Comparison of ENCODE assay signal across 9 cellular contexts in the genomic region with DNA sequence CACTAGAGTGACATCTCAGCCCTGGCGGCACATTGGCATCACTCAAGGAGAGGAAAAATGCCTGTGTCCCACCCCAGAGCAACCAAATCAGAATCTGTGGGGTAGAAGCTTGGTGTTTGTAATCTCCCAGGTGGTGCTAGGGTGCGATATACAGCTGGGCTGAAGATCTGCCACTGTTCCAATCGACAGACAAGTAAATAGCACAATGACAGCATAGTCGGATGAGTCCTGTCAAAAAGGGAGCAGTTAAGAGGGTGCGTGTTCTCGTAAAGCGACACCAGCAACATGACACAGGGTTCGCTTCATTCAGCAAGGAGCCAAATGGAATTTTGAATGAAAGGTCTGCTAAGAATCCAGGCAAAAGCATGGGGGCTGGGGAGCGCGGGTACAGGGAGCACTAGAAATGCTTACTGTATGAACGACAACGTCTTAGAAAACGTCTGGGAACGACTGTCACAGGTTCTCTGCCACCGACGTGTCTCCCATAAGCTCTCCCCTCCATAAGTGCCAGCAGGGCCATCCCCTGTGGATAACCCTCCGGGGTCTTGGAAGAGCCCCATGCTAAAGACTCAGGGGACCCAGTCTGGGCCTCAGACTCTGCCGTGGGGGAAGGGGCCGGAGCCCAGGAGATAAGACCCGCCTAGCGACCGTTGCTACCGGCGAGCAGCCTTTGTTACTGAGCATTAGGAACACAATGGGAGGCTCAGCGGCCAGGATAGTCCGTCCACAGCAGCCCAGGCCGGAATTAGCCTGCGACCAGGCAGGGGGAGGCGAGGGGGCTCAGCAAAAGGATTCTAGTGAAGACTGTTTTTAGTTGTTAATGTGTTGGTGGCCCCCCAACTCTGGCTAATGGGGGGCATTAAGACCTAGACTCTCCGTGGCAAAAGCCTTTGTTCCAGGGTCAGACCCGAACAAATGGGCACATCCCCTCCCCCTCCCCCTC. TPM values are rescaled to one million over a fixed set of nuclear protein-coding genes. Genes with fewer than 3 reads are reported as not detected.
DNase-seq lines count a peak whose midpoint lies in the region; ATAC-seq and TF ChIP-seq lines count a peak whose summit lies in the region.
"Had no signal": no experiment of that assay in that cellular context is flagged by ENCODE, and none has a peak within 500 bp of the region (broad histone marks: within the 10 kb centered on the region; RNA-seq: fewer than 3 reads in every experiment).

No MANE protein-coding gene starts in this region.

- H3K27me3 ChIP-seq in dorsolateral prefrontal cortex = peaks cover 0 to 10% (median 0%) of the 10 kb centered on the region in 45 donors
- no peaks in the 10 kb centered on the region for H3K27me3 ChIP-seq in spleen (replicated peaks in 1 of 7)

- in situ Hi-C loops in GM13976 (cut with MboI; ENCODE audit: low sequenced_read_pairs, unreplicated experiment) = no loop called here

- no peak for TF ChIP-seq POLR2A in spleen (IDR thresholded peaks at IDR 0.05)

- H3K9me3 ChIP-seq in spleen = no peaks in the 10 kb centered on the region

- peaks cover 0 to 85% (median 21%) of the 10 kb centered on the region in 6 donors for H3K36me3 ChIP-seq in spleen

- peak; percentile 77 for DNase-seq in NCI-H2029 (lab: John Stamatoyannopoulos, UW)
- peak in 1 of 10 donors; percentile 32 for DNase-seq in dorsolateral prefrontal cortex
- peak in 1 of 2 donors; percentile 19 for DNase-seq in left colon
- no peak for DNase-seq in spleen
- no peak for DNase-seq in effector CD8-positive, alpha-beta T cell (lab: John Stamatoyannopoulos, UW)
- no peak for DNase-seq in NK-92 (lab: John Stamatoyannopoulos, UW; ENCODE audit: unreplicated experiment)
- DNase-seq in GM13976 (ENCODE audit: low spot score) = no peak
- no peak for DNase-seq in stimulated activated naive CD8-positive, alpha-beta T cell treated with anti-CD3 and anti-CD28 coated beads, Interleukin-15, Interleukin-2, amounts not matched to agents 100 U/mL and 50 U/mL, for 24 hours
- DNase-seq: NCI-H2171 had no signal

- peak; percentile 46 for ATAC-seq in left colon
- no peak for ATAC-seq in stimulated activated naive CD8-positive, alpha-beta T cell treated with anti-CD3 and anti-CD28 coated beads, Interleukin-15, Interleukin-2, amounts not matched to agents 100 U/mL and 50 U/mL, for 24 hours

- WGBS in spleen, 5 donors = 56 to 81% (median 80%) methylated on average over 29 to 31 of the region's 31 CpGs

- H3K27ac ChIP-seq in dorsolateral prefrontal cortex = peak overlapping the region in 28 of 59 donors; percentile 1 to 75 (median 38)
- H3K27ac ChIP-seq in spleen = peak overlapping the region in 4 of 8 donors; percentile 1 to 56 (median 42)

- intact Hi-C loops in dorsolateral prefrontal cortex (cut with DNase I) = no loop called here
- intact Hi-C loops in left colon (cut with DNase I, micrococcal nuclease) = no loop called here
- intact Hi-C loops in spleen (cut with DNase I; ENCODE audit: low total_unique reads) = no loop called here

- H3K4me3 ChIP-seq in dorsolateral prefrontal cortex = peak overlapping the region; percentile 30 to 73 (median 53)
- peak overlapping the region in 5 of 8 donors; percentile 2 to 46 (median 14) for H3K4me3 ChIP-seq in spleen

- peaks cover 0 to 11% (median 0%) of the 10 kb centered on the region in 6 donors for H3K4me1 ChIP-seq in spleen

- TF ChIP-seq CTCF in dorsolateral prefrontal cortex (IDR thresholded peaks at IDR 0.05 in 54 of 56, conservative IDR thresholded peaks at IDR 0.05 in 2 of 56; ENCODE audit: low read depth in 1 of 56, partially characterized antibody in 56 of 56) (no peak), spleen (IDR thresholded peaks at IDR 0.05 in 8 of 11, conservative IDR thresholded peaks at IDR 0.05 in 3 of 11) (no peak), GM13976 (IDR thresholded peaks at IDR 0.05; ENCODE audit: borderline replicate concordance, control extremely low read depth, extremely low read depth, insufficient read depth, missing control alignments) (no peak)

RNA-seq across cellular contexts. Expression of a gene that starts 20.8 kb away (rescaled TPM):
- 10 to 100 TPM in 94 of 120 experiments, 1 to 10 TPM in 26; 5.2 to 20.6 (median 12.1) TPM for total RNA-seq in dorsolateral prefrontal cortex
- 10 to 100 TPM in 1 of 2 donors, 1 to 10 TPM in 1; 7.5 to 19.2 TPM for total RNA-seq in left colon
- 100 to 1,000 TPM; 115 to 187 (median 166) TPM for total RNA-seq in spleen
- polyA plus RNA-seq in spleen = 10 to 100 TPM; 22.0 to 30.2 (median 22.7) TPM

RNA-seq across cellular contexts. Expression of a gene that starts 39.4 kb away (rescaled TPM):
- total RNA-seq in dorsolateral prefrontal cortex (10 to 100 TPM; 13.5 to 28.7 (median 21.8) TPM), left colon (10 to 100 TPM; 29.0 to 41.8 TPM), spleen (10 to 100 TPM; 27.9 to 40.8 (median 31.6) TPM)
- 10 to 100 TPM; 25.4 to 47.6 (median 33.0) TPM for polyA plus RNA-seq in spleen

Comparison
In these comparisons a context has a peak if more than half of its experiments do, and no peak if none do; other contexts are left out.
1. RNA of a gene that starts 20.8 kb away (total RNA-seq): 115 to 187 TPM in spleen; 7.5 to 19.2 TPM in left colon and 5.2 to 20.6 TPM in dorsolateral prefrontal cortex; every median in the first group is over 4 times any median in the second.